27 cellular contexts compared by ENCODE assay signal in the genomic region with DNA sequence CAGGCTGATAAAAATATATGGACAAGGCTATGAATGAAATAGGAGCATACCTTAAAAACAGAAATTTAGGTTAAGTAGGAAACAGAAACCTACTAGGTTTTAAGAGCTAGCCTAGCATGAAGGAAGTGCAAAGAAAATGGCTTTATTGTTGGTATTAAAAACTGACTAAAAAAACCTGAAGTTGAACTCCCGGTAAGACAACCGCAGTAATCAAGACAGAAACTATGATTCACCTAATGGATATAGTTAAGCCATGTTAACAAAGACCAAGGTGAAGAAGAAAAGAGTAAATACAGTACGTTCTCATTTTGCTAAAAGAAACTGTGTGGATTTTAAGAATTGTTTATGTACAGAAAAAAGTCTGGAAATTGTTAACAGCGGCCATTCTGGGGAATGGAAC. TPM values are rescaled to one million over a fixed set of nuclear protein-coding genes. Genes with fewer than 3 reads are reported as not detected.
A peak's percentile ranks its signal among the peaks of the same experiment; 100 is the strongest.
DNase-seq lines count a peak whose midpoint lies in the region; FAIRE-seq and TF ChIP-seq lines count a peak whose summit lies in the region.
"Had no signal": no experiment of that assay in that cellular context is flagged by ENCODE, and none has a peak within 500 bp of the region (broad histone marks: within the 10 kb centered on the region; RNA-seq: fewer than 3 reads in every experiment).

No MANE protein-coding gene starts in this region.

- no peak for DNase-seq in Caco-2
- no peak for DNase-seq in astrocyte (ENCODE audit: low read depth)
- no peak for DNase-seq in occipital lobe (lab: John Stamatoyannopoulos, UW)
- DNase-seq in AML-193 (lab: John Stamatoyannopoulos, UW): no peak
- no peak for DNase-seq in NCI-H226
- DNase-seq in stimulated activated CD4-positive, alpha-beta T cell treated with anti-CD3 and anti-CD28 coated beads, Interleukin-4, amount 100 ng/mL, for 1 hour: no peak
- DNase-seq: activated CD4-positive, alpha-beta T cell treated with anti-CD3 and anti-CD28 coated beads for 4 hours; activated CD8-positive, alpha-beta T cell treated with anti-CD3 and anti-CD28 coated beads, Interleukin-2, amount 10 ng/mL, durations not matched to agents 7 days and 5 days; amygdala; colonic mucosa; effector CD8-positive, alpha-beta T cell; GF-D8; GM23248; mesenchymal stem cell; NCI-H1092; NCI-H1694 treated with DMSO at 0.1 percent for 48 hours; NCI-H2171 treated with DMSO at 0.1 percent for 48 hours; substantia nigra; trophoblast cell had no signal

- H3K27ac ChIP-seq in HEK293 (ENCODE audit: extremely low read depth, low read depth, low read length): no peak overlapping the region
- H3K27ac ChIP-seq in astrocyte (ENCODE audit: low read depth, low read length): no peak overlapping the region
- H3K27ac ChIP-seq: colonic mucosa, GM23248 had no signal

- H3K4me1 Mint-ChIP-seq in Caco-2 (ENCODE audit: low read depth, unreplicated experiment): peaks cover 26% of the 10 kb centered on the region
- H3K4me1 Mint-ChIP-seq in astrocyte (ENCODE audit: low read depth, unreplicated experiment): peaks cover 39% of the 10 kb centered on the region
- H3K4me1 Mint-ChIP-seq in nephron: peaks cover 30% of the 10 kb centered on the region

- BruUV-seq in Caco-2 (replicated peaks; lab: Mats Ljungman, UMichigan): no TSS peak

- no peaks in the 10 kb centered on the region for H3K36me3 ChIP-seq in Caco-2 (ENCODE audit: control insufficient read depth, insufficient read depth, low read length)
- H3K36me3 ChIP-seq in HEK293 (ENCODE audit: control insufficient read depth in 2 of 2, insufficient read depth in 1 of 2, low read length in 2 of 2): peaks cover 4 to 12% of the 10 kb centered on the region in 2 experiments
- H3K36me3 ChIP-seq in astrocyte (ENCODE audit: insufficient read depth, low read length): no peaks in the 10 kb centered on the region
- H3K36me3 ChIP-seq: colonic mucosa had no signal

- CTCF ChIA-PET in Caco-2 (lab: Charles Lee): no interaction called here
- CTCF ChIA-PET in HEK293 (lab: Yijun Ruan, JAX): interaction anchor here (0.7 to 4.0 kb wide), 9 partner anchors 10 to 424 kb away, joined by 3 to 16 read pairs (median 5); no protein-coding TSS in a partner anchor

- H3K36me3 Mint-ChIP-seq in Caco-2 (ENCODE audit: insufficient read depth, unreplicated experiment): peaks cover 27% of the 10 kb centered on the region
- H3K36me3 Mint-ChIP-seq in astrocyte (ENCODE audit: low read depth, unreplicated experiment): no peaks in the 10 kb centered on the region
- no peaks in the 10 kb centered on the region for H3K36me3 Mint-ChIP-seq in nephron (ENCODE audit: low read depth)
- H3K36me3 Mint-ChIP-seq: activated naive CD4-positive, alpha-beta T cell treated with anti-CD3 and anti-CD28 coated beads, Interleukin-2, amount 50 U/mL, for 24 hours; stimulated activated memory B cell treated with anti-CD40 and anti-IgM and Interleukin-4, amounts not matched to agents 10 μg/mL and 1 μg/mL and 100 μg/mL, for 72 hours had no signal

- no peaks in the 10 kb centered on the region for H3K27me3 ChIP-seq in Caco-2 (replicated peaks; ENCODE audit: control insufficient read depth, insufficient read depth, low read length)
- no peaks in the 10 kb centered on the region for H3K27me3 ChIP-seq in astrocyte (ENCODE audit: insufficient read depth, low read length)
- H3K27me3 ChIP-seq: colonic mucosa had no signal

- no peak overlapping the region for H2AFZ ChIP-seq in astrocyte (ENCODE audit: low read depth, low read length)
- H2AFZ ChIP-seq: GM23248 had no signal

- H3K4me1 ChIP-seq in Caco-2 (peaks cover 23% of the 10 kb centered on the region), HEK293 (ENCODE audit: control insufficient read depth, insufficient read depth, low read length) (peaks cover 9% of the 10 kb centered on the region), astrocyte (ENCODE audit: insufficient read depth, low read length) (no peaks in the 10 kb centered on the region)

- H3K4me3 ChIP-seq in Caco-2 (ENCODE audit: low read depth, low read length) (no peak overlapping the region), HEK293 (ENCODE audit: low read depth, low read length) (no peak overlapping the region), astrocyte (ENCODE audit: insufficient read depth, low read depth, low read length) (no peak overlapping the region)
- H3K4me3 ChIP-seq: colonic mucosa, GM23248 had no signal

- no peaks in the 10 kb centered on the region for H3K9me3 Mint-ChIP-seq in Caco-2 (ENCODE audit: unreplicated experiment)
- no peaks in the 10 kb centered on the region for H3K9me3 Mint-ChIP-seq in astrocyte (ENCODE audit: unreplicated experiment)
- H3K9me3 Mint-ChIP-seq in nephron: no peaks in the 10 kb centered on the region
- H3K9me3 Mint-ChIP-seq: activated naive CD4-positive, alpha-beta T cell treated with anti-CD3 and anti-CD28 coated beads, Interleukin-2, amount 50 U/mL, for 24 hours; activated T-helper 2 cell treated with anti-CD3 and anti-CD28 coated beads, Interferon-gamma antibody, Interleukin-2, Interleukin-4, amounts not matched to agents 10 μg/mL and 5 μg/mL and 100 μg/mL, durations not matched to agents 14 hours and 24 hours and 36 hours; CD14-positive monocyte; stimulated activated memory B cell treated with anti-CD40 and anti-IgM and Interleukin-4, amounts not matched to agents 10 μg/mL and 1 μg/mL and 100 μg/mL, for 72 hours; T-helper 2 cell treated with Interferon-gamma antibody and Interleukin-4, amounts not matched to agents 5 μg/mL and 100 μg/mL, for 36 hours had no signal

- H3K79me2 ChIP-seq in astrocyte (ENCODE audit: insufficient read depth, low read length): peaks cover 15% of the 10 kb centered on the region

- intact Hi-C loops in Caco-2 (cut with micrococcal nuclease; ENCODE audit: unreplicated experiment): loop anchor here (5.0 to 10.0 kb wide), 2 partner anchors 171 to 549 kb away; partner anchors contain the start of gene EGR2

- FAIRE-seq in astrocyte (lab: Jason Lieb, UNC): no peak

- no peak overlapping the region for H3K4me2 ChIP-seq in astrocyte (ENCODE audit: low read length)

- H3K27ac Mint-ChIP-seq in Caco-2 (ENCODE audit: unreplicated experiment) (no peak overlapping the region), astrocyte (ENCODE audit: unreplicated experiment) (peak overlapping the region; percentile 42), nephron (no peak overlapping the region)
- H3K27ac Mint-ChIP-seq: activated CD8-positive, alpha-beta T cell treated with anti-CD3 and anti-CD28 coated beads, Interleukin-2, amount 10 ng/mL, durations not matched to agents 7 days and 5 days; activated naive CD4-positive, alpha-beta T cell treated with anti-CD3 and anti-CD28 coated beads, Interleukin-2, amount 50 U/mL, for 24 hours; activated T-helper 2 cell treated with anti-CD3 and anti-CD28 coated beads, Interferon-gamma antibody, Interleukin-2, Interleukin-4, amounts not matched to agents 10 μg/mL and 5 μg/mL and 100 μg/mL, durations not matched to agents 14 hours and 24 hours and 36 hours; CD14-positive monocyte; stimulated activated memory B cell treated with anti-CD40 and anti-IgM and Interleukin-4, amounts not matched to agents 10 μg/mL and 1 μg/mL and 100 μg/mL, for 72 hours; T-helper 2 cell treated with Interferon-gamma antibody and Interleukin-4, amounts not matched to agents 5 μg/mL and 100 μg/mL, for 36 hours had no signal

- H3K27me3 Mint-ChIP-seq in Caco-2 (ENCODE audit: insufficient read depth, unreplicated experiment) (peaks cover 4% of the 10 kb centered on the region), astrocyte (ENCODE audit: low read depth, unreplicated experiment) (no peaks in the 10 kb centered on the region), nephron (ENCODE audit: low read depth) (no peaks in the 10 kb centered on the region)
- H3K27me3 Mint-ChIP-seq: activated naive CD4-positive, alpha-beta T cell treated with anti-CD3 and anti-CD28 coated beads, Interleukin-2, amount 50 U/mL, for 24 hours had no signal

- peak overlapping the region; percentile 28 for H3K4me3 Mint-ChIP-seq in Caco-2 (ENCODE audit: unreplicated experiment)
- H3K4me3 Mint-ChIP-seq in astrocyte (ENCODE audit: unreplicated experiment): peak overlapping the region; percentile 92
- peak overlapping the region; percentile 29 to 61 (median 39) for H3K4me3 Mint-ChIP-seq in nephron
- H3K4me3 Mint-ChIP-seq: activated CD8-positive, alpha-beta T cell treated with anti-CD3 and anti-CD28 coated beads, Interleukin-2, amount 10 ng/mL, durations not matched to agents 7 days and 5 days; activated naive CD4-positive, alpha-beta T cell treated with anti-CD3 and anti-CD28 coated beads, Interleukin-2, amount 50 U/mL, for 24 hours; CD14-positive monocyte; stimulated activated memory B cell treated with anti-CD40 and anti-IgM and Interleukin-4, amounts not matched to agents 10 μg/mL and 1 μg/mL and 100 μg/mL, for 72 hours; T-helper 2 cell treated with Interferon-gamma antibody and Interleukin-4, amounts not matched to agents 5 μg/mL and 100 μg/mL, for 36 hours had no signal

- POLR2A ChIA-PET in Caco-2 (lab: Charles Lee) (no interaction called here), HEK293 (lab: Yijun Ruan, JAX) (interaction anchor here (0.6 kb wide), 1 partner anchor 563 kb away, joined by 5 read pairs; no protein-coding TSS in a partner anchor)

- H4K20me1 ChIP-seq in astrocyte (ENCODE audit: insufficient read depth, low read length): no peaks in the 10 kb centered on the region

- H3K9ac ChIP-seq in astrocyte (ENCODE audit: low read length): no peak overlapping the region
- H3K9ac ChIP-seq: GM23248 had no signal

- TF ChIP-seq CTCF in Caco-2 (IDR thresholded peaks at IDR 0.05; ENCODE audit: insufficient read depth in 1 of 2, low read depth in 1 of 2, low read length in 1 of 2, severe bottlenecking in 1 of 2, unreplicated experiment in 1 of 2): no peak
- TF ChIP-seq CTCF in HEK293 (tag by site-specific recombination; IDR thresholded peaks at IDR 0.05): no peak
- no peak for TF ChIP-seq CTCF in astrocyte (IDR thresholded peaks at IDR 0.05; ENCODE audit: insufficient read depth, low read depth, low read length)
- no peak for TF ChIP-seq CTCF in nephron (IDR thresholded peaks at IDR 0.05; ENCODE audit: unreplicated experiment in 3 of 3)

- no peaks in the 10 kb centered on the region for H3K9me3 ChIP-seq in Caco-2
- H3K9me3 ChIP-seq in HEK293 (ENCODE audit: control insufficient read depth, insufficient read depth, low read depth, low read length): no peaks in the 10 kb centered on the region
- H3K9me3 ChIP-seq in astrocyte (ENCODE audit: insufficient read depth, low read depth, low read length): no peaks in the 10 kb centered on the region
- H3K9me3 ChIP-seq: colonic mucosa had no signal

TF ChIP-seq in HEK293, 187 proteins besides CTCF, POLR2A, EP300 and RAD21 (continues in another document):
- no peak for TF ChIP-seq SP2 (tag by site-specific recombination; IDR thresholded peaks at IDR 0.05)
- TF ChIP-seq KLF17 (tag by site-specific recombination; IDR thresholded peaks at IDR 0.05): no peak

RNA-seq across cellular contexts. Expression of gene RTKN2, which starts 2.5 kb away (rescaled TPM):
- total RNA-seq in Caco-2 (2022) (36.2 and 37.1 TPM in 2 replicates), astrocyte (8.4 and 8.9 TPM in 2 replicates), occipital lobe (7.5 TPM)
- total RNA-seq: Right ventricle myocardium inferior had no signal

Comparison
In these comparisons a context has a peak if more than half of its experiments do, and no peak if none do; other contexts are left out.
1. H3K4me3 Mint-ChIP-seq: peak in every context shown above with its lines; median percentile 92 in astrocyte; 39 in nephron; 28 in Caco-2.